ENCODE assay signal across 1 cellular context in the genomic region with DNA sequence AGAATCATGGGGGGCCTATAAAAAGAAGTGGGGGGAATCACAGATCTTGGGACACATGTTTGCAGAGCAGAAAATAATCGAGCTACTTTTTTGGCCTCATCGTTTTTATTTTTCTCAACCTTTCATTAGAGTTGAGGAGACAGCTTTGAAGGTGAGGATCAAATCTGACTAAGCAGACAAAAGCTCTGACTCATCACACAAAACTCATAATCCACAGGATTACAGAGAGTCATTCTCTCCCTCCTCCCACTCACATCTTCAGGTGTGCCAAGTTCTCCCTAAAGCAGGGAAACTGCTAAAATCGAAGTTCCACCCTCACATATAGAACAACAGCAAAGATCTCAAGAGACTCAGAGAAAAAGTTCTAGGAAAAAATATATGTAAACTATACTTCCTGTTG.
TF ChIP-seq lines count a peak whose summit lies in the region.

No MANE protein-coding gene starts in this region.

TF ChIP-seq in SK-N-SH treated with all-trans-retinoic acid at 6 μM for 48 hours, 23 proteins besides CTCF, POLR2A, EP300 and RAD21 (continued from another document):
- TF ChIP-seq, protein P1, sequence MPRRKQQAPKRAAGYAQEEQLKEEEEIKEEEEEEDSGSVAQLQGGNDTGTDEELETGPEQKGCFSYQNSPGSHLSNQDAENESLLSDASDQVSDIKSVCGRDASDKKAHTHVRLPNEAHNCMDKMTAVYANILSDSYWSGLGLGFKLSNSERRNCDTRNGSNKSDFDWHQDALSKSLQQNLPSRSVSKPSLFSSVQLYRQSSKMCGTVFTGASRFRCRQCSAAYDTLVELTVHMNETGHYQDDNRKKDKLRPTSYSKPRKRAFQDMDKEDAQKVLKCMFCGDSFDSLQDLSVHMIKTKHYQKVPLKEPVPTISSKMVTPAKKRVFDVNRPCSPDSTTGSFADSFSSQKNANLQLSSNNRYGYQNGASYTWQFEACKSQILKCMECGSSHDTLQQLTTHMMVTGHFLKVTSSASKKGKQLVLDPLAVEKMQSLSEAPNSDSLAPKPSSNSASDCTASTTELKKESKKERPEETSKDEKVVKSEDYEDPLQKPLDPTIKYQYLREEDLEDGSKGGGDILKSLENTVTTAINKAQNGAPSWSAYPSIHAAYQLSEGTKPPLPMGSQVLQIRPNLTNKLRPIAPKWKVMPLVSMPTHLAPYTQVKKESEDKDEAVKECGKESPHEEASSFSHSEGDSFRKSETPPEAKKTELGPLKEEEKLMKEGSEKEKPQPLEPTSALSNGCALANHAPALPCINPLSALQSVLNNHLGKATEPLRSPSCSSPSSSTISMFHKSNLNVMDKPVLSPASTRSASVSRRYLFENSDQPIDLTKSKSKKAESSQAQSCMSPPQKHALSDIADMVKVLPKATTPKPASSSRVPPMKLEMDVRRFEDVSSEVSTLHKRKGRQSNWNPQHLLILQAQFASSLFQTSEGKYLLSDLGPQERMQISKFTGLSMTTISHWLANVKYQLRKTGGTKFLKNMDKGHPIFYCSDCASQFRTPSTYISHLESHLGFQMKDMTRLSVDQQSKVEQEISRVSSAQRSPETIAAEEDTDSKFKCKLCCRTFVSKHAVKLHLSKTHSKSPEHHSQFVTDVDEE (CRISPR knock-in tag; IDR thresholded peaks at IDR 0.05) = no peak
- TF ChIP-seq, protein P2, sequence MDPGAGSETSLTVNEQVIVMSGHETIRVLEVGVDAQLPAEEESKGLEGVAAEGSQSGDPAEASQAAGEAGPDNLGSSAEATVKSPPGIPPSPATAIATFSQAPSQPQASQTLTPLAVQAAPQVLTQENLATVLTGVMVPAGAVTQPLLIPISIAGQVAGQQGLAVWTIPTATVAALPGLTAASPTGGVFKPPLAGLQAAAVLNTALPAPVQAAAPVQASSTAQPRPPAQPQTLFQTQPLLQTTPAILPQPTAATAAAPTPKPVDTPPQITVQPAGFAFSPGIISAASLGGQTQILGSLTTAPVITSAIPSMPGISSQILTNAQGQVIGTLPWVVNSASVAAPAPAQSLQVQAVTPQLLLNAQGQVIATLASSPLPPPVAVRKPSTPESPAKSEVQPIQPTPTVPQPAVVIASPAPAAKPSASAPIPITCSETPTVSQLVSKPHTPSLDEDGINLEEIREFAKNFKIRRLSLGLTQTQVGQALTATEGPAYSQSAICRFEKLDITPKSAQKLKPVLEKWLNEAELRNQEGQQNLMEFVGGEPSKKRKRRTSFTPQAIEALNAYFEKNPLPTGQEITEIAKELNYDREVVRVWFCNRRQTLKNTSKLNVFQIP (CRISPR knock-in tag; IDR thresholded peaks at IDR 0.05; ENCODE audit: borderline replicate concordance, low read depth) = no peak
